10 cellular contexts compared by ENCODE assay signal in genomic region chr2:208256192-208256782, GRCh38. TPM values are rescaled to one million over a fixed set of nuclear protein-coding genes. Genes with fewer than 3 reads are reported as not detected.
DNase-seq lines count a peak whose midpoint lies in the region; ATAC-seq and TF ChIP-seq lines count a peak whose summit lies in the region.
"Had no signal": no experiment of that assay in that cellular context is flagged by ENCODE, and none has a peak within 500 bp of the region (broad histone marks: within the 10 kb centered on the region; RNA-seq: fewer than 3 reads in every experiment).

No MANE protein-coding gene starts in this region.

- H3K9me3 ChIP-seq in heart left ventricle (no peaks in the 10 kb centered on the region), PC-3 (ENCODE audit: low read length) (no peaks in the 10 kb centered on the region)

- POLR2A ChIA-PET in PC-3 (lab: Charles Lee; ENCODE audit: unreplicated experiment), result no interaction called here

- TF ChIP-seq CTCF in heart left ventricle (IDR thresholded peaks at IDR 0.05) (peak in 3 of 12 donors; percentile 11 to 19 (median 14)), PC-3 (conservative IDR thresholded peaks at IDR 0.05; ENCODE audit: low read depth, low read length) (peak; percentile 51), epithelial cell of esophagus (IDR thresholded peaks at IDR 0.05; ENCODE audit: insufficient read depth, low read depth, low read length, missing control alignments) (peak; percentile 33), type B pancreatic cell (conservative IDR thresholded peaks at IDR 0.05) (peak; percentile 45)

- intact Hi-C loops in heart left ventricle (cut with DNase I) (no loop called here), left ventricle myocardium superior (cut with micrococcal nuclease) (no loop called here), PC-3 (cut with micrococcal nuclease) (no loop called here)

- H3K4me1 ChIP-seq in heart left ventricle (peaks cover 0 to 39% (median 21%) of the 10 kb centered on the region in 12 donors), PC-3 (ENCODE audit: insufficient read depth, low read length) (peaks cover 14% of the 10 kb centered on the region)

- peak overlapping the region; percentile 100 for H3K4me3 Mint-ChIP-seq in type B pancreatic cell

- H3K4me3 ChIP-seq in heart left ventricle (no peak overlapping the region), PC-3 (ENCODE audit: low read length) (no peak overlapping the region), epithelial cell of esophagus (ENCODE audit: low read length) (no peak overlapping the region)

- H3K27me3 ChIP-seq in heart left ventricle (no peaks in the 10 kb centered on the region), PC-3 (ENCODE audit: low read length) (no peaks in the 10 kb centered on the region)

- ATAC-seq in heart left ventricle (no peak), left ventricle myocardium superior (no peak), PC-3 (no peak), HG02610 (IDR thresholded peaks at IDR 0.05; ENCODE audit: unreplicated experiment) (no peak), HG03135 (IDR thresholded peaks at IDR 0.05; ENCODE audit: unreplicated experiment) (no peak)

- no peak for TF ChIP-seq POLR2A in heart left ventricle (IDR thresholded peaks at IDR 0.05)

- CTCF ChIA-PET in PC-3 (lab: Charles Lee), result no interaction called here

- 74 to 82% (median 77%) methylated on average over 10 of the region's 10 CpGs for WGBS in heart left ventricle, 4 donors

- no TSS peak for BruUV-seq in PC-3 (replicated peaks; lab: Mats Ljungman, UMichigan)

- H3K27me3 Mint-ChIP-seq in type B pancreatic cell, result no peaks in the 10 kb centered on the region

- no peak overlapping the region for H2AFZ ChIP-seq in PC-3 (ENCODE audit: low read length)

- H4K20me1 ChIP-seq in PC-3 (ENCODE audit: low read length), result no peaks in the 10 kb centered on the region

- H3K4me1 Mint-ChIP-seq in type B pancreatic cell (ENCODE audit: unreplicated experiment), result peaks cover 32% of the 10 kb centered on the region

- H3K9ac ChIP-seq in PC-3 (ENCODE audit: low read length), result no peak overlapping the region

- H3K27ac ChIP-seq in heart left ventricle, result peak overlapping the region; percentile 39 to 95 (median 71)
- no peak overlapping the region for H3K27ac ChIP-seq in PC-3 (ENCODE audit: low read length)

- H3K36me3 ChIP-seq in heart left ventricle, result peaks cover 0 to 20% (median 14%) of the 10 kb centered on the region in 9 donors
- peaks cover 11% of the 10 kb centered on the region; the same call in 1 of the 2 replicates for H3K36me3 ChIP-seq in PC-3 (ENCODE audit: low read depth, low read length)

- H3K9me2 ChIP-seq in PC-3 (replicated peaks; ENCODE audit: low read length), result no peaks in the 10 kb centered on the region

- no peak for DNase-seq in heart left ventricle
- DNase-seq in left ventricle myocardium superior, result no peak
- DNase-seq in PC-3, result peak; percentile 49
- peak; percentile 27 for DNase-seq in epithelial cell of esophagus (ENCODE audit: low read depth)
- no peak for DNase-seq in type B pancreatic cell (ENCODE audit: extremely low spot score, unreplicated experiment)
- DNase-seq in SIG-M5 (lab: John Stamatoyannopoulos, UW), result no peak
- DNase-seq: NCI-H1092 treated with DMSO at 0.1 percent for 48 hours; stimulated activated naive CD4-positive, alpha-beta T cell treated with Interleukin-2 at 50 U/mL for 16 hours had no signal

- H3K4me2 ChIP-seq in PC-3 (ENCODE audit: low read length), result no peak overlapping the region

- H3K9me3 Mint-ChIP-seq in type B pancreatic cell, result no peaks in the 10 kb centered on the region

- peaks cover 15% of the 10 kb centered on the region for H3K79me2 ChIP-seq in PC-3 (ENCODE audit: low read length)

- H3K36me3 Mint-ChIP-seq in type B pancreatic cell, result peaks cover 15% of the 10 kb centered on the region

- H3F3A ChIP-seq in PC-3 (ENCODE audit: low read length, unreplicated experiment), result no peaks in the 10 kb centered on the region

- H3K27ac Mint-ChIP-seq in type B pancreatic cell, result peak overlapping the region; percentile 79

RNA-seq across cellular contexts. Expression of gene IDH1, which starts 1.4 kb away (rescaled TPM):
- total RNA-seq in heart left ventricle (100 to 1,000 TPM in 1 of 9 donors, 10 to 100 TPM in 8; 21.5 to 115 (median 34.6) TPM), left ventricle myocardium superior (50.8 TPM), PC-3 (2014; rRNA removed) (71.5 and 73.6 TPM in 2 replicates), type B pancreatic cell (ENCODE audit: low replicate concordance) (149 and 184 TPM in 2 replicates)
- 10 to 100 TPM; 16.0 to 20.5 TPM for polyA plus RNA-seq in heart left ventricle

RNA-seq across cellular contexts. Expression of gene PIKFYVE, which starts 9.8 kb away (rescaled TPM):
- total RNA-seq in heart left ventricle (10 to 100 TPM; 12.5 to 31.4 (median 20.3) TPM), left ventricle myocardium superior (16.1 TPM), PC-3 (2014; rRNA removed) (18.8 and 19.4 TPM in 2 replicates), type B pancreatic cell (ENCODE audit: low replicate concordance) (21.9 and 33.8 TPM in 2 replicates)
- 1 to 10 TPM; 4.2 to 6.7 TPM for polyA plus RNA-seq in heart left ventricle

Comparison
In these comparisons a context has a peak if more than half of its experiments do, and no peak if none do; other contexts are left out.
1. DNase-seq: peak in PC-3 (single experiment) and epithelial cell of esophagus (single experiment); none in heart left ventricle (0 of 5), left ventricle myocardium superior (single experiment), type B pancreatic cell (single experiment) and SIG-M5 (single experiment).